1 cellular context compared by ENCODE assay signal in the genomic region with DNA sequence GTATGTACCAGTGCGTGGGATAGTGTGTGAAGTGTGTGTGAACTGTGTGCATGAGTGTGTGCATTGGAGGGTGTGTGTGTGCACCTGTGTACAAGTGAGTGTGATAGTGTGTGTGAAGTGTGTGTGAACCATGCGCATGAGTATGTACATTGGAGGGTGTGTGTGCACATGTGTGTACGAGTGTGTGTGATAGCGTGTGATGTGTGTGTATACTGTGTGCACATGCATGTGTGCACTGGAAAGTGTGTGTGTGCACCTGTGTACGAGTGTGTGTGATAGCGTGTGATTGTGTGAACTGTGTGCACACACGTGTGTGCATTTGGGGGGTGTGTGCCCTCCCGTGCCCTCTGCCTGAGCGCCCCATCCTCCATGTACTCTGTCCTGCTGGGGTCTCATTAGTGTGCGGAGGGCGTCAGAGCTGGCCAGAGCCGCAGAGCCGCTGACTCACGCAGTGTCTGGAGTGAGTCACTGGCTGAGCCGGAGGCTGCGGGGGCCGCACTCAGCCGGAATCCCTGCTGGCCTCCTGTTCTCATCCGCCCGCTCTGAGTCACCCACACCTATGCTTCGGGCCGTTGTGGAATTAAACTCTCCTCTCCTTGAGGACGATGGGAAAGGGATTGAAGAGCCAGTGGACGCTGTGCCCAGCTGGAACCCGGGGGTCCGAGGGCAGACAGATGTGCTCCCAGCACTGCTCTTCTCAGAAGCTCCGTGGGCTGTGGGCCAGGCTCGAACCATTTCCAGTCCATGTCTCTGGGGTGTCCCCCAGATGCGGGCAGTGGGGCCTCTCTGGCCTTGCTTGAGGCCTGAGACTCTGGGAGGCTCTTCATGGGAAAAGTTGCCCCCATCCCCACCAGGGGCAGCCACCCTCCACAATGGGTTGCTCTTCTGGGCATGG.
TF ChIP-seq lines count a peak whose summit lies in the region.

No MANE protein-coding gene starts in this region.

TF ChIP-seq in K562, 482 proteins besides CTCF, POLR2A, EP300 and RAD21 (continued from another document and continues in another):
- TF ChIP-seq, protein P1, sequence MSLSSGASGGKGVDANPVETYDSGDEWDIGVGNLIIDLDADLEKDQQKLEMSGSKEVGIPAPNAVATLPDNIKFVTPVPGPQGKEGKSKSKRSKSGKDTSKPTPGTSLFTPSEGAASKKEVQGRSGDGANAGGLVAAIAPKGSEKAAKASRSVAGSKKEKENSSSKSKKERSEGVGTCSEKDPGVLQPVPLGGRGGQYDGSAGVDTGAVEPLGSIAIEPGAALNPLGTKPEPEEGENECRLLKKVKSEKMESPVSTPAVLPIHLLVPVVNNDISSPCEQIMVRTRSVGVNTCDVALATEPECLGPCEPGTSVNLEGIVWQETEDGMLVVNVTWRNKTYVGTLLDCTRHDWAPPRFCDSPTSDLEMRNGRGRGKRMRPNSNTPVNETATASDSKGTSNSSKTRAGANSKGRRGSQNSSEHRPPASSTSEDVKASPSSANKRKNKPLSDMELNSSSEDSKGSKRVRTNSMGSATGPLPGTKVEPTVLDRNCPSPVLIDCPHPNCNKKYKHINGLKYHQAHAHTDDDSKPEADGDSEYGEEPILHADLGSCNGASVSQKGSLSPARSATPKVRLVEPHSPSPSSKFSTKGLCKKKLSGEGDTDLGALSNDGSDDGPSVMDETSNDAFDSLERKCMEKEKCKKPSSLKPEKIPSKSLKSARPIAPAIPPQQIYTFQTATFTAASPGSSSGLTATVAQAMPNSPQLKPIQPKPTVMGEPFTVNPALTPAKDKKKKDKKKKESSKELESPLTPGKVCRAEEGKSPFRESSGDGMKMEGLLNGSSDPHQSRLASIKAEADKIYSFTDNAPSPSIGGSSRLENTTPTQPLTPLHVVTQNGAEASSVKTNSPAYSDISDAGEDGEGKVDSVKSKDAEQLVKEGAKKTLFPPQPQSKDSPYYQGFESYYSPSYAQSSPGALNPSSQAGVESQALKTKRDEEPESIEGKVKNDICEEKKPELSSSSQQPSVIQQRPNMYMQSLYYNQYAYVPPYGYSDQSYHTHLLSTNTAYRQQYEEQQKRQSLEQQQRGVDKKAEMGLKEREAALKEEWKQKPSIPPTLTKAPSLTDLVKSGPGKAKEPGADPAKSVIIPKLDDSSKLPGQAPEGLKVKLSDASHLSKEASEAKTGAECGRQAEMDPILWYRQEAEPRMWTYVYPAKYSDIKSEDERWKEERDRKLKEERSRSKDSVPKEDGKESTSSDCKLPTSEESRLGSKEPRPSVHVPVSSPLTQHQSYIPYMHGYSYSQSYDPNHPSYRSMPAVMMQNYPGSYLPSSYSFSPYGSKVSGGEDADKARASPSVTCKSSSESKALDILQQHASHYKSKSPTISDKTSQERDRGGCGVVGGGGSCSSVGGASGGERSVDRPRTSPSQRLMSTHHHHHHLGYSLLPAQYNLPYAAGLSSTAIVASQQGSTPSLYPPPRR (CRISPR knock-in tag; IDR thresholded peaks at IDR 0.05; ENCODE audit: borderline replicate concordance): no peak
- no peak for TF ChIP-seq ZBED1 (IDR thresholded peaks at IDR 0.05)
- no peak for TF ChIP-seq BMI1 (IDR thresholded peaks at IDR 0.05; ENCODE audit: low read length)
- TF ChIP-seq MCM2 (IDR thresholded peaks at IDR 0.05; ENCODE audit: low read depth): no peak
- peak; percentile 75 for TF ChIP-seq PHF20 (IDR thresholded peaks at IDR 0.05; ENCODE audit: partially characterized antibody)
- TF ChIP-seq, protein P2, sequence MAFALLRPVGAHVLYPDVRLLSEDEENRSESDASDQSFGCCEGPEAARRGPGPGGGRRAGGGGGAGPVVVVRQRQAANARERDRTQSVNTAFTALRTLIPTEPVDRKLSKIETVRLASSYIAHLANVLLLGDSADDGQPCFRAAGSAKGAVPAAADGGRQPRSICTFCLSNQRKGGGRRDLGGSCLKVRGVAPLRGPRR (CRISPR knock-in tag; IDR thresholded peaks at IDR 0.05): no peak
- TF ChIP-seq ELF2 (CRISPR knock-in tag; IDR thresholded peaks at IDR 0.05): no peak
- no peak for TF ChIP-seq DNMT1 (IDR thresholded peaks at IDR 0.05)
- peak in 1 of 2 experiments; percentile 41; a peak in 1 of 4 replicates for TF ChIP-seq FOXA3 (CRISPR knock-in tag; conservative IDR thresholded peaks at IDR 0.05 in 1 of 2, IDR thresholded peaks at IDR 0.05 in 1 of 2)
- TF ChIP-seq FOXK1 (CRISPR knock-in tag; IDR thresholded peaks at IDR 0.05; ENCODE audit: borderline replicate concordance): no peak
- TF ChIP-seq HDAC2 (IDR thresholded peaks at IDR 0.05): peak; percentile 68
- no peak for TF ChIP-seq HDAC6 (IDR thresholded peaks at IDR 0.05; ENCODE audit: low read depth, low read length)
- TF ChIP-seq KHSRP (IDR thresholded peaks at IDR 0.05): no peak
- no peak for TF ChIP-seq GTF2F1 (IDR thresholded peaks at IDR 0.05; ENCODE audit: low read depth, low read length)
- no peak for TF ChIP-seq CHCHD3 (CRISPR knock-in tag; IDR thresholded peaks at IDR 0.05)
- TF ChIP-seq PHB2 (IDR thresholded peaks at IDR 0.05; ENCODE audit: low read depth): no peak
- TF ChIP-seq RFX5 (IDR thresholded peaks at IDR 0.05; ENCODE audit: low read depth, low read length): no peak
- peak; percentile 100 for TF ChIP-seq FOSL1 (tag; conservative IDR thresholded peaks at IDR 0.05)
- no peak for TF ChIP-seq ZNF584 (CRISPR knock-in tag; IDR thresholded peaks at IDR 0.05; ENCODE audit: low read depth)
- no peak for TF ChIP-seq ZNF444 (CRISPR knock-in tag; IDR thresholded peaks at IDR 0.05)
- TF ChIP-seq ESRRB (CRISPR knock-in tag; IDR thresholded peaks at IDR 0.05; ENCODE audit: borderline replicate concordance): no peak
- no peak; the same call in 1 of the 2 replicates for TF ChIP-seq ZKSCAN8 (CRISPR knock-in tag; IDR thresholded peaks at IDR 0.05)
- TF ChIP-seq ZNF445 (CRISPR knock-in tag; IDR thresholded peaks at IDR 0.05; ENCODE audit: low read depth): no peak
- peak; percentile 29 to 75; a peak in 1 of 4 replicates for TF ChIP-seq TRIM24 (IDR thresholded peaks at IDR 0.05)
- TF ChIP-seq U2AF2 (optimal IDR thresholded peaks at IDR 0.05; ENCODE audit: low read depth, low read length): no peak
- TF ChIP-seq, protein P3, sequence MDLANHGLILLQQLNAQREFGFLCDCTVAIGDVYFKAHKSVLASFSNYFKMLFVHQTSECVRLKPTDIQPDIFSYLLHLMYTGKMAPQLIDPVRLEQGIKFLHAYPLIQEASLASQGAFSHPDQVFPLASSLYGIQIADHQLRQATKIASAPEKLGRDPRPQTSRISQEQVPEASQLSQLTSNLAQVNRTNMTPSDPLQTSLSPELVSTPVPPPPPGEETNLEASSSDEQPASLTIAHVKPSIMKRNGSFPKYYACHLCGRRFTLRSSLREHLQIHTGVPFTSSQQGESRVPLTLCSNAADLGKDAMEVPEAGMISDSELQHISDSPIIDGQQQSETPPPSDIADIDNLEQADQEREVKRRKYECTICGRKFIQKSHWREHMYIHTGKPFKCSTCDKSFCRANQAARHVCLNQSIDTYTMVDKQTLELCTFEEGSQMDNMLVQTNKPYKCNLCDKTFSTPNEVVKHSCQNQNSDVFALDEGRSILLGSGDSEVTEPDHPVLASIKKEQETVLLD (IDR thresholded peaks at IDR 0.05): no peak
- no peak for TF ChIP-seq POLR3G (IDR thresholded peaks at IDR 0.05; ENCODE audit: extremely low read depth, insufficient read length, insufficient replicate concordance)
- TF ChIP-seq, protein P4, sequence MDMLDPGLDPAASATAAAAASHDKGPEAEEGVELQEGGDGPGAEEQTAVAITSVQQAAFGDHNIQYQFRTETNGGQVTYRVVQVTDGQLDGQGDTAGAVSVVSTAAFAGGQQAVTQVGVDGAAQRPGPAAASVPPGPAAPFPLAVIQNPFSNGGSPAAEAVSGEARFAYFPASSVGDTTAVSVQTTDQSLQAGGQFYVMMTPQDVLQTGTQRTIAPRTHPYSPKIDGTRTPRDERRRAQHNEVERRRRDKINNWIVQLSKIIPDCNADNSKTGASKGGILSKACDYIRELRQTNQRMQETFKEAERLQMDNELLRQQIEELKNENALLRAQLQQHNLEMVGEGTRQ (CRISPR knock-in tag; IDR thresholded peaks at IDR 0.05): no peak
- TF ChIP-seq, protein P5, sequence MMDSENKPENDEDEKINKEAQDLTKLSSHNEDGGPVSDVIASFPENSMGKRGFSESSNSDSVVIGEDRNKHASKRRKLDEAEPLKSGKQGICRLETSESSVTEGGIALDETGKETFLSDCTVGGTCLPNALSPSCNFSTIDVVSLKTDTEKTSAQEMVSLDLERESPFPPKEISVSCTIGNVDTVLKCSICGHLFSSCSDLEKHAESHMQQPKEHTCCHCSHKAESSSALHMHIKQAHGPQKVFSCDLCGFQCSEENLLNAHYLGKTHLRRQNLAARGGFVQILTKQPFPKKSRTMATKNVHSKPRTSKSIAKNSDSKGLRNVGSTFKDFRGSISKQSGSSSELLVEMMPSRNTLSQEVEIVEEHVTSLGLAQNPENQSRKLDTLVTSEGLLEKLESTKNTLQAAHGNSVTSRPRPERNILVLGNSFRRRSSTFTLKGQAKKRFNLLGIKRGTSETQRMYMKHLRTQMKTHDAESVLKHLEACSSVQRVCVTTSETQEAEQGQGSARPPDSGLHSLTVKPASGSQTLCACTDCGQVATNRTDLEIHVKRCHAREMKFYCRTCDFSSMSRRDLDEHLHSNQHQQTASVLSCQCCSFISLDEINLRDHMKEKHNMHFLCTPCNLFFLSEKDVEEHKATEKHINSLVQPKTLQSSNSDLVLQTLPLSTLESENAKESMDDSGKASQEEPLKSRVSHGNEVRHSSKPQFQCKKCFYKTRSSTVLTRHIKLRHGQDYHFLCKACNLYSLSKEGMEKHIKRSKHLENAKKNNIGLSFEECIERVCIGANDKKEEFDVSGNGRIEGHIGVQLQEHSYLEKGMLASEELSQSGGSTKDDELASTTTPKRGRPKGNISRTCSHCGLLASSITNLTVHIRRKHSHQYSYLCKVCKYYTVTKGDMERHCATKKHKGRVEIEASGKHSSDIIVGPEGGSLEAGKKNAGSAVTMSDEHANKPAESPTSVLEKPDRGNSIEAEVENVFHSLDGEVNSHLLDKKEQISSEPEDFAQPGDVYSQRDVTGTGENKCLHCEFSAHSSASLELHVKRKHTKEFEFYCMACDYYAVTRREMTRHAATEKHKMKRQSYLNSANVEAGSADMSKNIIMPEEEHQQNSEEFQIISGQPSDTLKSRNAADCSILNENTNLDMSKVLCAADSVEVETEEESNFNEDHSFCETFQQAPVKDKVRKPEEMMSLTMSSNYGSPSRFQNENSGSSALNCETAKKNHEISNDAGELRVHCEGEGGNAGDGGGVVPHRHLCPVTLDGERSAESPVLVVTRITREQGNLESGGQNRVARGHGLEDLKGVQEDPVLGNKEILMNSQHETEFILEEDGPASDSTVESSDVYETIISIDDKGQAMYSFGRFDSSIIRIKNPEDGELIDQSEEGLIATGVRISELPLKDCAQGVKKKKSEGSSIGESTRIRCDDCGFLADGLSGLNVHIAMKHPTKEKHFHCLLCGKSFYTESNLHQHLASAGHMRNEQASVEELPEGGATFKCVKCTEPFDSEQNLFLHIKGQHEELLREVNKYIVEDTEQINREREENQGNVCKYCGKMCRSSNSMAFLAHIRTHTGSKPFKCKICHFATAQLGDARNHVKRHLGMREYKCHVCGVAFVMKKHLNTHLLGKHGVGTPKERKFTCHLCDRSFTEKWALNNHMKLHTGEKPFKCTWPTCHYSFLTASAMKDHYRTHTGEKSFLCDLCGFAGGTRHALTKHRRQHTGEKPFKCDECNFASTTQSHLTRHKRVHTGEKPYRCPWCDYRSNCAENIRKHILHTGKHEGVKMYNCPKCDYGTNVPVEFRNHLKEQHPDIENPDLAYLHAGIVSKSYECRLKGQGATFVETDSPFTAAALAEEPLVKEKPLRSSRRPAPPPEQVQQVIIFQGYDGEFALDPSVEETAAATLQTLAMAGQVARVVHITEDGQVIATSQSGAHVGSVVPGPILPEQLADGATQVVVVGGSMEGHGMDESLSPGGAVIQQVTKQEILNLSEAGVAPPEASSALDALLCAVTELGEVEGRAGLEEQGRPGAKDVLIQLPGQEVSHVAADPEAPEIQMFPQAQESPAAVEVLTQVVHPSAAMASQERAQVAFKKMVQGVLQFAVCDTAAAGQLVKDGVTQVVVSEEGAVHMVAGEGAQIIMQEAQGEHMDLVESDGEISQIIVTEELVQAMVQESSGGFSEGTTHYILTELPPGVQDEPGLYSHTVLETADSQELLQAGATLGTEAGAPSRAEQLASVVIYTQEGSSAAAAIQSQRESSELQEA (IDR thresholded peaks at IDR 0.05; ENCODE audit: low read depth): no peak
- TF ChIP-seq, protein P6, sequence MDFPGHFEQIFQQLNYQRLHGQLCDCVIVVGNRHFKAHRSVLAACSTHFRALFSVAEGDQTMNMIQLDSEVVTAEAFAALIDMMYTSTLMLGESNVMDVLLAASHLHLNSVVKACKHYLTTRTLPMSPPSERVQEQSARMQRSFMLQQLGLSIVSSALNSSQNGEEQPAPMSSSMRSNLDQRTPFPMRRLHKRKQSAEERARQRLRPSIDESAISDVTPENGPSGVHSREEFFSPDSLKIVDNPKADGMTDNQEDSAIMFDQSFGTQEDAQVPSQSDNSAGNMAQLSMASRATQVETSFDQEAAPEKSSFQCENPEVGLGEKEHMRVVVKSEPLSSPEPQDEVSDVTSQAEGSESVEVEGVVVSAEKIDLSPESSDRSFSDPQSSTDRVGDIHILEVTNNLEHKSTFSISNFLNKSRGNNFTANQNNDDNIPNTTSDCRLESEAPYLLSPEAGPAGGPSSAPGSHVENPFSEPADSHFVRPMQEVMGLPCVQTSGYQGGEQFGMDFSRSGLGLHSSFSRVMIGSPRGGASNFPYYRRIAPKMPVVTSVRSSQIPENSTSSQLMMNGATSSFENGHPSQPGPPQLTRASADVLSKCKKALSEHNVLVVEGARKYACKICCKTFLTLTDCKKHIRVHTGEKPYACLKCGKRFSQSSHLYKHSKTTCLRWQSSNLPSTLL (IDR thresholded peaks at IDR 0.05): no peak
- TF ChIP-seq, protein P7, sequence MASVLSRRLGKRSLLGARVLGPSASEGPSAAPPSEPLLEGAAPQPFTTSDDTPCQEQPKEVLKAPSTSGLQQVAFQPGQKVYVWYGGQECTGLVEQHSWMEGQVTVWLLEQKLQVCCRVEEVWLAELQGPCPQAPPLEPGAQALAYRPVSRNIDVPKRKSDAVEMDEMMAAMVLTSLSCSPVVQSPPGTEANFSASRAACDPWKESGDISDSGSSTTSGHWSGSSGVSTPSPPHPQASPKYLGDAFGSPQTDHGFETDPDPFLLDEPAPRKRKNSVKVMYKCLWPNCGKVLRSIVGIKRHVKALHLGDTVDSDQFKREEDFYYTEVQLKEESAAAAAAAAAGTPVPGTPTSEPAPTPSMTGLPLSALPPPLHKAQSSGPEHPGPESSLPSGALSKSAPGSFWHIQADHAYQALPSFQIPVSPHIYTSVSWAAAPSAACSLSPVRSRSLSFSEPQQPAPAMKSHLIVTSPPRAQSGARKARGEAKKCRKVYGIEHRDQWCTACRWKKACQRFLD (CRISPR knock-in tag; IDR thresholded peaks at IDR 0.05): no peak
- no peak for TF ChIP-seq ZNF408 (CRISPR knock-in tag; IDR thresholded peaks at IDR 0.05; ENCODE audit: low read depth)
- TF ChIP-seq RAD51 (IDR thresholded peaks at IDR 0.05; ENCODE audit: borderline replicate concordance, low read depth): no peak
- TF ChIP-seq, protein P8, sequence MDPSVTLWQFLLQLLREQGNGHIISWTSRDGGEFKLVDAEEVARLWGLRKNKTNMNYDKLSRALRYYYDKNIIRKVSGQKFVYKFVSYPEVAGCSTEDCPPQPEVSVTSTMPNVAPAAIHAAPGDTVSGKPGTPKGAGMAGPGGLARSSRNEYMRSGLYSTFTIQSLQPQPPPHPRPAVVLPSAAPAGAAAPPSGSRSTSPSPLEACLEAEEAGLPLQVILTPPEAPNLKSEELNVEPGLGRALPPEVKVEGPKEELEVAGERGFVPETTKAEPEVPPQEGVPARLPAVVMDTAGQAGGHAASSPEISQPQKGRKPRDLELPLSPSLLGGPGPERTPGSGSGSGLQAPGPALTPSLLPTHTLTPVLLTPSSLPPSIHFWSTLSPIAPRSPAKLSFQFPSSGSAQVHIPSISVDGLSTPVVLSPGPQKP (CRISPR knock-in tag; IDR thresholded peaks at IDR 0.05): no peak
- TF ChIP-seq THRAP3 (IDR thresholded peaks at IDR 0.05; ENCODE audit: borderline replicate concordance): no peak
- no peak for TF ChIP-seq ZNF354B (CRISPR knock-in tag; IDR thresholded peaks at IDR 0.05)
- no peak for TF ChIP-seq ARNT (IDR thresholded peaks at IDR 0.05)
- no peak for TF ChIP-seq ZNF830 (CRISPR knock-in tag; IDR thresholded peaks at IDR 0.05)
